In genomic region chr7:70694357-70694908, GRCh38 we compare ENCODE assay signal across 8 cellular contexts.
DNase-seq lines count a peak whose midpoint lies in the region; ATAC-seq lines count a peak whose summit lies in the region.

No MANE protein-coding gene starts in this region.

- peaks cover 10% of the 10 kb centered on the region for H3K4me1 Mint-ChIP-seq in T-helper 17 cell

- WGBS in aorta, 2 donors, result 0 to 1% methylated on average over 32 to 85 of the region's 85 CpGs

- peaks cover 2% of the 10 kb centered on the region for H3K36me3 Mint-ChIP-seq in T-helper 17 cell (ENCODE audit: low read depth)

- H3K4me2 ChIP-seq in BLaER1, result peak overlapping the region; percentile 86

- no peak overlapping the region for H3K27ac Mint-ChIP-seq in T-helper 17 cell

- DNase-seq in T-helper 17 cell (peak; percentile 11 to 23 (median 23)), epithelial cell of prostate (ENCODE audit: low read depth, low spot score) (no peak), aorta (peak in 1 of 2 donors; percentile 55), cerebellar nuclear complex (lab: John Stamatoyannopoulos, UW) (no peak)

- no peaks in the 10 kb centered on the region for H3K27me3 ChIP-seq in BLaER1
- H3K27me3 ChIP-seq in mucosa of rectum (ENCODE audit: control insufficient read depth in 2 of 2, insufficient read depth in 2 of 2, low read length in 2 of 2), result no peaks in the 10 kb centered on the region
- no peaks in the 10 kb centered on the region for H3K27me3 ChIP-seq in aorta (ENCODE audit: control insufficient read depth in 1 of 2, insufficient read depth in 2 of 2, low read length in 1 of 2)

- H3K9me3 ChIP-seq in BLaER1 (no peaks in the 10 kb centered on the region), T-helper 17 cell (ENCODE audit: control insufficient read depth, low read length, poor library complexity, severe bottlenecking) (no peaks in the 10 kb centered on the region), mucosa of rectum (ENCODE audit: control insufficient read depth in 2 of 2, low read length in 2 of 2) (no peaks in the 10 kb centered on the region), aorta (ENCODE audit: control insufficient read depth, low read length) (no peaks in the 10 kb centered on the region)

- peaks cover 9% of the 10 kb centered on the region for H3K27me3 Mint-ChIP-seq in T-helper 17 cell

- H3K36me3 ChIP-seq in BLaER1, result peaks cover 11% of the 10 kb centered on the region
- peaks cover 3 to 6% of the 10 kb centered on the region in 2 donors for H3K36me3 ChIP-seq in mucosa of rectum (ENCODE audit: control insufficient read depth in 2 of 2, insufficient read depth in 2 of 2, low read length in 2 of 2)
- H3K36me3 ChIP-seq in aorta (ENCODE audit: control insufficient read depth in 1 of 2, insufficient read depth in 2 of 2, low read length in 1 of 2), result no peaks in the 10 kb centered on the region

- H3K4me3 ChIP-seq in BLaER1, result peak overlapping the region; percentile 82
- H3K4me3 ChIP-seq in mucosa of rectum (ENCODE audit: low read length in 2 of 2), result peak overlapping the region; percentile 75 to 87
- H3K4me3 ChIP-seq in aorta (ENCODE audit: low read length in 2 of 2), result peak overlapping the region; percentile 97 to 98

- H4K20me1 ChIP-seq in BLaER1, result peaks cover 45% of the 10 kb centered on the region

- peak overlapping the region; percentile 96 for H3K4me3 Mint-ChIP-seq in T-helper 17 cell

- H3K4me1 ChIP-seq in BLaER1, result peaks cover 54% of the 10 kb centered on the region
- H3K4me1 ChIP-seq in mucosa of rectum (ENCODE audit: control insufficient read depth in 2 of 2, insufficient read depth in 2 of 2, low read length in 2 of 2), result peaks cover 5% of the 10 kb centered on the region in 2 donors
- H3K4me1 ChIP-seq in aorta (ENCODE audit: control insufficient read depth in 1 of 2, insufficient read depth in 2 of 2, low read length in 2 of 2), result no peaks in the 10 kb centered on the region

- intact Hi-C loops in aorta (cut with DNase I), result loop anchor here in 1 of 2 donors (5.0 kb wide), 1 partner anchor 302 kb away; no protein-coding TSS in a partner anchor

- peak overlapping the region; percentile 94 for H3K9ac ChIP-seq in BLaER1
- peak overlapping the region; percentile 84 to 87 for H3K9ac ChIP-seq in mucosa of rectum (ENCODE audit: low read depth in 1 of 2, low read length in 2 of 2)

- H3K27ac ChIP-seq in BLaER1 (peak overlapping the region; percentile 96), epithelial cell of prostate (peak overlapping the region; percentile 68), mucosa of rectum (ENCODE audit: low read depth in 2 of 2, low read length in 2 of 2) (peak overlapping the region; percentile 73 to 80), aorta (ENCODE audit: low read depth in 1 of 2, low read length in 2 of 2) (peak overlapping the region; percentile 65 to 83)

- ATAC-seq in GM18909 (IDR thresholded peaks at IDR 0.05; ENCODE audit: poor library complexity, unreplicated experiment) (peak; percentile 42), HG03342 (IDR thresholded peaks at IDR 0.05; ENCODE audit: unreplicated experiment) (peak; percentile 36), T-helper 17 cell (peak; percentile 50), aorta (ENCODE audit: low FRiP score) (peak; percentile 2)

Comparison
In these comparisons a context has a peak if more than half of its experiments do, and no peak if none do; other contexts are left out.
1. DNase-seq: peak in T-helper 17 cell (3 of 3); none in epithelial cell of prostate (single experiment) and cerebellar nuclear complex (0 of 2).
2. Peak in every context shown above with its lines, with median percentiles within 50 percentile points of each other: H3K27ac ChIP-seq, H3K4me3 ChIP-seq and ATAC-seq.